ENCODE assay signal across 8 cellular contexts in the genomic region with DNA sequence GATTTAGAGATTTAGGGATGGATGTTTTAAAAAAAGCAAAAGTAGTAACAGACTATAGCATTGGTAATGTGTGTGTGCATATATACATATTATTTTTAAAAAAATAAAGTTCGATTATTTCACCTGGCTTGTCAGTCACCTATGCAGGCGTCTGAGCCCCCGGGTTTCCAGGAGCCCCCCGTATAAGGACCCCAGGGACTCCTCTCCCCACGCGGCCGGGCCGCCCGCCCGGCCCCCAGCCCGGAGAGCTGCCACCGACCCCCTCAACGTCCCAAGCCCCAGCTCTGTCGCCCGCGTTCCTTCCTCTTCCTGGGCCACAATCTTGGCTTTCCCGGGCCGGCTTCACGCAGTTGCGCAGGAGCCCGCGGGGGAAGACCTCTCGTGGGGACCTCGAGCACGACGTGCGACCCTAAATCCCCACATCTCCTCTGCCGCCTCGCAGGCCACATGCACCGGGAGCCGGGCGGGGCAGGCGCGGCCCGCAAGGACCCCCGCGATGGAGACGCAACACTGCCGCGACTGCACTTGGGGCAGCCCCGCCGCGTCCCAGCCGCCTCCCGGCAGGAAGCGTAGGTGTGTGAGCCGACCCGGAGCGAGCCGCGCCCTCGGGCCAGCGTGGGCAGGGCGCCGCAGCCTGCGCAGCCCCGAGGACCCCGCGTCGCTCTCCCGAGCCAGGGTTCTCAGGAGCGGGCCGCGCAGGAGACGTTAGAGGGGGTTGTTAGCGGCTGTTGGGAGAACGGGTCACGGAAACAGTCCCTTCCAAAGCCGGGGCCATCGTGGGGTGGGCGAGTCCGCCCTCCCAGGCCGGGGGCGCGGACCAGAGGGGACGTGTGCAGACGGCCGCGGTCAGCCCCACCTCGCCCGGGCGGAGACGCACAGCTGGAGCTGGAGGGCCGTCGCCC. TPM values are rescaled to one million over a fixed set of nuclear protein-coding genes. Genes with fewer than 3 reads are reported as not detected.
DNase-seq lines count a peak whose midpoint lies in the region; ATAC-seq, FAIRE-seq and TF ChIP-seq lines count a peak whose summit lies in the region.

No MANE protein-coding gene starts in this region.

- H3K36me3 ChIP-seq in bronchial epithelial cell (ENCODE audit: control insufficient read depth, insufficient read depth, low read length) (no peaks in the 10 kb centered on the region), lung (ENCODE audit: control insufficient read depth in 2 of 2, insufficient read depth in 2 of 2, low read length in 2 of 2) (no peaks in the 10 kb centered on the region), urinary bladder (ENCODE audit: insufficient read depth) (no peaks in the 10 kb centered on the region), PC-9 (ENCODE audit: low read depth) (no peaks in the 10 kb centered on the region)

- no peaks in the 10 kb centered on the region for H3K79me2 ChIP-seq in PC-9 (ENCODE audit: low read depth)

- H3K4me1 ChIP-seq in lung (ENCODE audit: control insufficient read depth in 2 of 2, insufficient read depth in 2 of 2, low read length in 2 of 2): peaks cover 4 to 18% of the 10 kb centered on the region in 2 donors
- H3K4me1 ChIP-seq in urinary bladder (ENCODE audit: insufficient read depth): peaks cover 4% of the 10 kb centered on the region
- peaks cover 23% of the 10 kb centered on the region for H3K4me1 ChIP-seq in PC-9 (replicated peaks; ENCODE audit: insufficient read depth)

- TF ChIP-seq CTCF in bronchial epithelial cell (IDR thresholded peaks at IDR 0.05; ENCODE audit: insufficient read depth, low read length, severe bottlenecking) (no peak), lung (IDR thresholded peaks at IDR 0.05; ENCODE audit: control extremely low read depth, extremely low read depth) (no peak), PC-9 (conservative IDR thresholded peaks at IDR 0.05) (no peak)

- POLR2A ChIA-PET in PC-9 (lab: Charles Lee; ENCODE audit: unreplicated experiment): no interaction called here

- no peak overlapping the region for H3K4me2 ChIP-seq in PC-9

- FAIRE-seq in bronchial epithelial cell (lab: Jason Lieb, UNC): no peak

- DNase-seq in bronchial epithelial cell (ENCODE audit: low read depth) (no peak), lung (ENCODE audit: low spot score) (no peak), NCI-H187 (lab: John Stamatoyannopoulos, UW) (no peak), PC-9 (no peak), H4 (ENCODE audit: low spot score) (no peak)

- peak overlapping the region; percentile 59 for H3K4me3 ChIP-seq in bronchial epithelial cell (ENCODE audit: low read depth, low read length)
- peak overlapping the region; percentile 13 for H3K4me3 ChIP-seq in lung
- peak overlapping the region; percentile 38 for H3K4me3 ChIP-seq in urinary bladder (ENCODE audit: low read depth, low read length)
- no peak overlapping the region for H3K4me3 ChIP-seq in PC-9

- peak; percentile 44 for ATAC-seq in GM18511 (IDR thresholded peaks at IDR 0.05; ENCODE audit: unreplicated experiment)
- peak; percentile 35 for ATAC-seq in HG03460 (IDR thresholded peaks at IDR 0.05; ENCODE audit: unreplicated experiment)
- ATAC-seq in lung (ENCODE audit: insufficient read depth, low FRiP score): peak; percentile 72

- CTCF ChIA-PET in PC-9 (lab: Charles Lee): no interaction called here

- intact Hi-C loops in PC-9 (cut with micrococcal nuclease; ENCODE audit: unreplicated experiment): no loop called here

- H4K20me1 ChIP-seq in PC-9 (ENCODE audit: insufficient read depth): no peaks in the 10 kb centered on the region

- no peaks in the 10 kb centered on the region for H3K9me2 ChIP-seq in PC-9 (ENCODE audit: insufficient read depth)

- H3F3A ChIP-seq in PC-9 (ENCODE audit: insufficient read depth, low read depth): peaks cover 18% of the 10 kb centered on the region

- WGBS in lung, 2 donors: 0 to 1% methylated on average over 78 to 85 of the region's 85 CpGs
- 1% methylated on average over 85 of the region's 85 CpGs for WGBS in urinary bladder

- H3K27ac ChIP-seq in lung (ENCODE audit: low read depth in 1 of 2, low read length in 1 of 2) (no peak overlapping the region), urinary bladder (ENCODE audit: low read depth) (no peak overlapping the region), PC-9 (no peak overlapping the region)

- BruUV-seq in PC-9 (replicated peaks; lab: Mats Ljungman, UMichigan): no TSS peak

- H3K27me3 ChIP-seq in bronchial epithelial cell (ENCODE audit: control insufficient read depth, insufficient read depth, low read length) (no peaks in the 10 kb centered on the region), lung (ENCODE audit: control insufficient read depth, insufficient read depth) (no peaks in the 10 kb centered on the region), PC-9 (ENCODE audit: insufficient read depth, low read depth) (no peaks in the 10 kb centered on the region)

- peaks cover 0 to under 1% of the 10 kb centered on the region in 2 donors for H3K9me3 ChIP-seq in lung (ENCODE audit: control insufficient read depth in 2 of 2, insufficient read depth in 1 of 2, low read length in 1 of 2)
- H3K9me3 ChIP-seq in PC-9 (ENCODE audit: insufficient read depth, low read depth): no peaks in the 10 kb centered on the region

- H2AFZ ChIP-seq in PC-9: no peak overlapping the region

RNA-seq across cellular contexts. Expression of a gene that starts 0.8 kb away (rescaled TPM):
- total RNA-seq in bronchial epithelial cell: 106 and 133 TPM in 2 replicates
- total RNA-seq in lung: 10 to 100 TPM in 1 of 2 donors, 1 to 10 TPM in 1; 9.6 to 10.2 TPM
- 1 to 10 TPM in 1 of 2 donors, under 1 TPM in 1; 0.98 to 4.1 TPM for polyA plus RNA-seq in lung
- not detected for total RNA-seq in urinary bladder
- 0.24 TPM for polyA plus RNA-seq in urinary bladder
- not detected in 2 replicates for total RNA-seq in PC-9 (2021)
- total RNA-seq in H4 (2014; rRNA removed; shearing (Covaris generic)): 2.7 and 4.5 TPM in 2 replicates
